ENCODE assay signal across 8 cellular contexts in genomic region chr11:16606784-16607674, GRCh38.
A peak's percentile ranks its signal among the peaks of the same experiment; 100 is the strongest.
DNase-seq lines count a peak whose midpoint lies in the region; ATAC-seq and TF ChIP-seq lines count a peak whose summit lies in the region.

No MANE protein-coding gene starts in this region.

- H3K4me3 ChIP-seq in choroid plexus epithelial cell (ENCODE audit: low read depth, low read length), result peak overlapping the region; percentile 11
- H3K4me3 ChIP-seq in testis, result peak overlapping the region; percentile 64 to 75
- H3K4me3 ChIP-seq in Karpas-422 (ENCODE audit: low read length), result no peak overlapping the region

- no peaks in the 10 kb centered on the region for H3K9me2 ChIP-seq in Karpas-422 (replicated peaks; ENCODE audit: insufficient read depth, low read length)

- TF ChIP-seq CTCF in choroid plexus epithelial cell (conservative IDR thresholded peaks at IDR 0.05; ENCODE audit: low read depth, low read length) (no peak), testis (IDR thresholded peaks at IDR 0.05) (no peak)

- DNase-seq in D341Med (ENCODE audit: low spot score), result peak; percentile 54
- DNase-seq in NCI-H226, result peak; percentile 26
- no peak for DNase-seq in choroid plexus epithelial cell (ENCODE audit: low read depth)
- DNase-seq in left lobe of liver (ENCODE audit: low spot score), result peak; percentile 65
- DNase-seq in testis, result peak; percentile 32
- DNase-seq in Karpas-422, result no peak
- no peak for DNase-seq in DMS153 (lab: John Stamatoyannopoulos, UW)

- no peak overlapping the region for H3K4me2 ChIP-seq in Karpas-422 (ENCODE audit: low read depth, low read length, poor library complexity, severe bottlenecking)

- no peak for TF ChIP-seq POLR2A in testis (IDR thresholded peaks at IDR 0.05)

- intact Hi-C loops in testis (cut with DNase I; ENCODE audit: low total_unique reads), result no loop called here

- no peaks in the 10 kb centered on the region for H3K36me3 ChIP-seq in testis (ENCODE audit: low read depth, missing control alignments)
- no peaks in the 10 kb centered on the region for H3K36me3 ChIP-seq in Karpas-422 (ENCODE audit: insufficient read depth, low read length)

- no peak overlapping the region for H2AFZ ChIP-seq in Karpas-422 (ENCODE audit: low read length)

- 1 to 3% methylated on average over 49 to 81 of the region's 81 CpGs for WGBS in testis, 2 donors

- no peaks in the 10 kb centered on the region for H4K20me1 ChIP-seq in Karpas-422 (ENCODE audit: insufficient read depth, low read depth, low read length)

- ATAC-seq in left lobe of liver (peak; percentile 40), GM19328 (IDR thresholded peaks at IDR 0.05; ENCODE audit: unreplicated experiment) (no peak)

- H3K4me1 ChIP-seq in testis (peaks cover 22% of the 10 kb centered on the region), Karpas-422 (ENCODE audit: low read length) (no peaks in the 10 kb centered on the region)

- peak overlapping the region; percentile 78 to 82 for H3K27ac ChIP-seq in testis
- H3K27ac ChIP-seq in Karpas-422 (ENCODE audit: low read length), result no peak overlapping the region

- no peak overlapping the region for H3K9ac ChIP-seq in Karpas-422 (ENCODE audit: low read length)

- no peaks in the 10 kb centered on the region for H3K79me2 ChIP-seq in Karpas-422 (ENCODE audit: low read length)

- H3K27me3 ChIP-seq in testis, result no peaks in the 10 kb centered on the region
- H3K27me3 ChIP-seq in Karpas-422 (ENCODE audit: low read length), result no peaks in the 10 kb centered on the region

- H3K9me3 ChIP-seq in testis (no peaks in the 10 kb centered on the region), Karpas-422 (ENCODE audit: low read length) (no peaks in the 10 kb centered on the region)

Comparison
In these comparisons a context has a peak if more than half of its experiments do, and no peak if none do; other contexts are left out.
1. DNase-seq: peak in D341Med (single experiment), NCI-H226 (single experiment), left lobe of liver (single experiment) and testis (single experiment); none in choroid plexus epithelial cell (single experiment), Karpas-422 (single experiment) and DMS153 (single experiment).